Comparison of ENCODE assay signal across 10 cellular contexts in genomic region chr1:3612123-3612522, GRCh38. TPM values are rescaled to one million over a fixed set of nuclear protein-coding genes. Genes with fewer than 3 reads are reported as not detected.
A peak's percentile ranks its signal among the peaks of the same experiment; 100 is the strongest.
DNase-seq lines count a peak whose midpoint lies in the region; ATAC-seq and TF ChIP-seq lines count a peak whose summit lies in the region.
"Had no signal": no experiment of that assay in that cellular context is flagged by ENCODE, and none has a peak within 500 bp of the region (broad histone marks: within the 10 kb centered on the region; RNA-seq: fewer than 3 reads in every experiment).

No MANE protein-coding gene starts in this region.

- no peak overlapping the region for H4K8ac ChIP-seq in mesendoderm (ENCODE audit: low read depth, low read length)

- H3K36me3 ChIP-seq in mesendoderm (ENCODE audit: control insufficient read depth, insufficient read depth, low read length): no peaks in the 10 kb centered on the region
- H3K36me3 ChIP-seq in upper lobe of right lung: no peaks in the 10 kb centered on the region
- H3K36me3 ChIP-seq: gastrocnemius medialis had no signal

- no peaks in the 10 kb centered on the region for H3K9me3 Mint-ChIP-seq in stimulated activated naive CD8-positive, alpha-beta T cell treated with anti-CD3 and anti-CD28 coated beads, Interleukin-15, Interleukin-2, amounts not matched to agents 100 ng/mL and 50 ng/mL, for 24 hours
- H3K9me3 Mint-ChIP-seq in activated naive CD8-positive, alpha-beta T cell (ENCODE audit: low read depth): no peaks in the 10 kb centered on the region

- no peak overlapping the region for H2BK5ac ChIP-seq in mesendoderm (ENCODE audit: low read length)

- H3K4me3 Mint-ChIP-seq in stimulated activated naive CD8-positive, alpha-beta T cell treated with anti-CD3 and anti-CD28 coated beads, Interleukin-15, Interleukin-2, amounts not matched to agents 100 ng/mL and 50 ng/mL, for 24 hours: peak overlapping the region; percentile 66
- H3K4me3 Mint-ChIP-seq in activated naive CD8-positive, alpha-beta T cell: peak overlapping the region; percentile 69

- H3K18ac ChIP-seq in mesendoderm (ENCODE audit: low read length): no peak overlapping the region

- H3K79me2 ChIP-seq in mesendoderm (ENCODE audit: control insufficient read depth, insufficient read depth, low read length): no peaks in the 10 kb centered on the region

- H3K27ac Mint-ChIP-seq in stimulated activated naive CD8-positive, alpha-beta T cell treated with anti-CD3 and anti-CD28 coated beads, Interleukin-15, Interleukin-2, amounts not matched to agents 100 ng/mL and 50 ng/mL, for 24 hours: no peak overlapping the region
- no peak overlapping the region for H3K27ac Mint-ChIP-seq in activated naive CD8-positive, alpha-beta T cell

- intact Hi-C loops in upper lobe of right lung (cut with DNase I): no loop called here

- H3K4ac ChIP-seq in mesendoderm (ENCODE audit: low read depth, low read length): no peak overlapping the region

- H3K4me3 ChIP-seq in mesendoderm (ENCODE audit: low read length) (no peak overlapping the region), upper lobe of right lung (peak overlapping the region; percentile 30)

- TF ChIP-seq CTCF in upper lobe of right lung (IDR thresholded peaks at IDR 0.05): no peak

- peaks cover 8% of the 10 kb centered on the region for H3K4me1 Mint-ChIP-seq in stimulated activated naive CD8-positive, alpha-beta T cell treated with anti-CD3 and anti-CD28 coated beads, Interleukin-15, Interleukin-2, amounts not matched to agents 100 ng/mL and 50 ng/mL, for 24 hours (ENCODE audit: low read depth)
- peaks cover 4% of the 10 kb centered on the region for H3K4me1 Mint-ChIP-seq in activated naive CD8-positive, alpha-beta T cell (ENCODE audit: low read depth)

- peak overlapping the region; percentile 79 for H3K56ac ChIP-seq in mesendoderm (ENCODE audit: low read length)

- peak overlapping the region; percentile 79 for H3K4me2 ChIP-seq in mesendoderm (ENCODE audit: low read length)

- H3K9me3 ChIP-seq in upper lobe of right lung: no peaks in the 10 kb centered on the region
- H3K9me3 ChIP-seq: gastrocnemius medialis had no signal

- H3K79me1 ChIP-seq in mesendoderm (ENCODE audit: low read length): no peaks in the 10 kb centered on the region

- DNase-seq in stimulated activated naive CD8-positive, alpha-beta T cell treated with anti-CD3 and anti-CD28 coated beads, Interleukin-15, Interleukin-2, amounts not matched to agents 100 U/mL and 50 U/mL, for 24 hours: no peak
- DNase-seq in mesendoderm (no peak), upper lobe of right lung (no peak), iPS-NIHi7 (ENCODE audit: extremely low spot score) (no peak)
- DNase-seq: gastrocnemius medialis had no signal

- no peaks in the 10 kb centered on the region for H3K36me3 Mint-ChIP-seq in stimulated activated naive CD8-positive, alpha-beta T cell treated with anti-CD3 and anti-CD28 coated beads, Interleukin-15, Interleukin-2, amounts not matched to agents 100 ng/mL and 50 ng/mL, for 24 hours (ENCODE audit: low read depth)
- H3K36me3 Mint-ChIP-seq in activated naive CD8-positive, alpha-beta T cell: no peaks in the 10 kb centered on the region

- no peak overlapping the region for H2BK15ac ChIP-seq in mesendoderm (replicated peaks; ENCODE audit: low read depth)

- H3K27me3 ChIP-seq in mesendoderm (ENCODE audit: insufficient read depth, low read length, poor library complexity) (no peaks in the 10 kb centered on the region), upper lobe of right lung (peaks cover 20% of the 10 kb centered on the region)

- peak overlapping the region; percentile 98 for H3K23ac ChIP-seq in mesendoderm (ENCODE audit: low read length)

- WGBS in mesendoderm (ENCODE audit: extremely low coverage, insufficient coverage, low lambda C conversion rate): no CpG with 5 or more reads among the region's 7 CpGs

- no peak overlapping the region for H2AK5ac ChIP-seq in mesendoderm (ENCODE audit: low read length)

- H3K27ac ChIP-seq in mesendoderm (ENCODE audit: low read depth, low read length) (no peak overlapping the region), upper lobe of right lung (no peak overlapping the region)
- H3K27ac ChIP-seq: gastrocnemius medialis had no signal

- peaks cover 9% of the 10 kb centered on the region for H3K27me3 Mint-ChIP-seq in stimulated activated naive CD8-positive, alpha-beta T cell treated with anti-CD3 and anti-CD28 coated beads, Interleukin-15, Interleukin-2, amounts not matched to agents 100 ng/mL and 50 ng/mL, for 24 hours
- H3K27me3 Mint-ChIP-seq in activated naive CD8-positive, alpha-beta T cell: peaks cover 5% of the 10 kb centered on the region

- H4K5ac ChIP-seq in mesendoderm (ENCODE audit: low read length): no peak overlapping the region

- no peak for ATAC-seq in stimulated activated naive CD8-positive, alpha-beta T cell treated with anti-CD3 and anti-CD28 coated beads, Interleukin-15, Interleukin-2, amounts not matched to agents 100 U/mL and 50 U/mL, for 24 hours
- ATAC-seq in upper lobe of right lung (no peak), HG03039 (IDR thresholded peaks at IDR 0.05; ENCODE audit: unreplicated experiment) (no peak), GM19328 (IDR thresholded peaks at IDR 0.05; ENCODE audit: unreplicated experiment) (no peak)

- H2BK120ac ChIP-seq in mesendoderm (ENCODE audit: low read depth, low read length): no peak overlapping the region

- peak overlapping the region; percentile 56 for H3K9ac ChIP-seq in mesendoderm (ENCODE audit: low read length)

- H3K4me1 ChIP-seq in mesendoderm (ENCODE audit: control insufficient read depth, low read depth, low read length): peaks cover 13% of the 10 kb centered on the region
- peaks cover 31% of the 10 kb centered on the region for H3K4me1 ChIP-seq in upper lobe of right lung

RNA-seq across cellular contexts. Expression of gene MEGF6, which starts 0.8 kb away (rescaled TPM):
- 2.2 TPM for polyA plus RNA-seq in mesendoderm (2013, experiment 1 of 2)
- 1.7 TPM for polyA plus RNA-seq in mesendoderm (2013, experiment 2 of 2)
- 96.6 TPM for total RNA-seq in upper lobe of right lung

RNA-seq across cellular contexts. Expression of gene TPRG1L, which starts 12.7 kb away (rescaled TPM):
- polyA plus RNA-seq in mesendoderm (2013, experiment 1 of 2): 13.7 TPM
- polyA plus RNA-seq in mesendoderm (2013, experiment 2 of 2): 13.4 TPM
- total RNA-seq in upper lobe of right lung: 47.5 TPM

RNA-seq across cellular contexts. Expression of gene WRAP73, which starts 37.8 kb away (rescaled TPM):
- 13.8 TPM for polyA plus RNA-seq in mesendoderm (2013, experiment 1 of 2)
- 13.7 TPM for polyA plus RNA-seq in mesendoderm (2013, experiment 2 of 2)
- 18.5 TPM for total RNA-seq in upper lobe of right lung

RNA-seq across cellular contexts. Expression of gene TP73, which starts 40.2 kb away (rescaled TPM):
- 0.73 TPM for polyA plus RNA-seq in mesendoderm (2013, experiment 1 of 2)
- polyA plus RNA-seq in mesendoderm (2013, experiment 2 of 2): 0.73 TPM
- 0.29 TPM for total RNA-seq in upper lobe of right lung
- polyA plus RNA-seq: BJ had no signal
